Comparison of ENCODE assay signal across 1 cellular context in genomic region chr10:122931088-122931958, GRCh38.
A peak's percentile ranks its signal among the peaks of the same experiment; 100 is the strongest.
TF ChIP-seq lines count a peak whose summit lies in the region.

No MANE protein-coding gene starts in this region.

TF ChIP-seq in K562, 482 proteins besides CTCF, POLR2A, EP300 and RAD21 (continued from another document and continues in another):
- TF ChIP-seq HBP1 (CRISPR knock-in tag; IDR thresholded peaks at IDR 0.05) (no peak), ERF (CRISPR knock-in tag; IDR thresholded peaks at IDR 0.05) (no peak), ZNF232 (CRISPR knock-in tag; IDR thresholded peaks at IDR 0.05) (no peak), ZBTB9 (CRISPR knock-in tag; IDR thresholded peaks at IDR 0.05) (no peak), YBX1 (IDR thresholded peaks at IDR 0.05) (no peak), ATF7 (IDR thresholded peaks at IDR 0.05) (peak; percentile 37; the same call in 1 of the 2 replicates), ZC3H4 (CRISPR knock-in tag; IDR thresholded peaks at IDR 0.05; ENCODE audit: borderline replicate concordance) (no peak), KLF16 (IDR thresholded peaks at IDR 0.05) (peak; percentile 78), HDAC8 (tag; IDR thresholded peaks at IDR 0.05) (no peak), ZNF324 (CRISPR knock-in tag; IDR thresholded peaks at IDR 0.05) (no peak), TEAD4 (IDR thresholded peaks at IDR 0.05; ENCODE audit: low read length) (peak; percentile 85), TEAD4 (CRISPR knock-in tag; IDR thresholded peaks at IDR 0.05; ENCODE audit: borderline replicate concordance) (no peak), HDAC6 (IDR thresholded peaks at IDR 0.05; ENCODE audit: low read depth, low read length) (no peak), BDP1 (IDR thresholded peaks at IDR 0.05; ENCODE audit: insufficient read depth, insufficient read length) (no peak), ESRRA (IDR thresholded peaks at IDR 0.05; ENCODE audit: borderline replicate concordance, low read depth) (no peak), FOXA1 (IDR thresholded peaks at IDR 0.05; ENCODE audit: borderline replicate concordance) (no peak), KAT8 (IDR thresholded peaks at IDR 0.05; ENCODE audit: low read depth) (no peak), NONO (IDR thresholded peaks at IDR 0.05; ENCODE audit: low read depth in 2 of 2, low read length in 1 of 2) (no peak), TRIM24 (IDR thresholded peaks at IDR 0.05) (peak; percentile 45 to 64; a peak in 2 of 4 replicates), ZNF197 (CRISPR knock-in tag; IDR thresholded peaks at IDR 0.05; ENCODE audit: low read depth) (no peak), XRCC5 (IDR thresholded peaks at IDR 0.05; ENCODE audit: low read depth, low read length) (no peak), ILK (tag; IDR thresholded peaks at IDR 0.05; ENCODE audit: borderline replicate concordance, low read depth) (no peak), ZNF764 (CRISPR knock-in tag; IDR thresholded peaks at IDR 0.05; ENCODE audit: low read depth) (no peak), SRSF7 (optimal IDR thresholded peaks at IDR 0.05; ENCODE audit: low read depth, low read length) (no peak), ZNF717 (CRISPR knock-in tag; IDR thresholded peaks at IDR 0.05) (no peak), CCAR2 (IDR thresholded peaks at IDR 0.05; ENCODE audit: low read depth, low read length) (no peak), ZBTB1 (CRISPR knock-in tag; IDR thresholded peaks at IDR 0.05; ENCODE audit: borderline replicate concordance, low read depth) (no peak), FOXJ2 (tag; IDR thresholded peaks at IDR 0.05) (no peak), NBN (IDR thresholded peaks at IDR 0.05; ENCODE audit: low read depth) (no peak), STAG1 (CRISPR knock-in tag; IDR thresholded peaks at IDR 0.05; ENCODE audit: borderline replicate concordance) (no peak), CHAMP1 (IDR thresholded peaks at IDR 0.05) (no peak), POLR3G (IDR thresholded peaks at IDR 0.05; ENCODE audit: extremely low read depth, insufficient read length, insufficient replicate concordance) (no peak), IFI16 (CRISPR knock-in tag; IDR thresholded peaks at IDR 0.05) (no peak), DEAF1 (CRISPR knock-in tag; IDR thresholded peaks at IDR 0.05) (no peak), BCL6 (CRISPR knock-in tag; IDR thresholded peaks at IDR 0.05) (no peak), HINFP (tag; conservative IDR thresholded peaks at IDR 0.05; ENCODE audit: low read depth) (no peak), E2F3 (CRISPR knock-in tag; IDR thresholded peaks at IDR 0.05) (no peak), TCF3 (CRISPR knock-in tag; IDR thresholded peaks at IDR 0.05) (peak; percentile 83), ZNF644 (tag; IDR thresholded peaks at IDR 0.05; ENCODE audit: low read depth) (no peak; the same call in 1 of the 2 replicates), SOX6 (IDR thresholded peaks at IDR 0.05) (peak; percentile 91), DPF2 (IDR thresholded peaks at IDR 0.05) (peak; percentile 88), HNRNPK (IDR thresholded peaks at IDR 0.05; ENCODE audit: low read depth, low read length, poor library complexity, severe bottlenecking) (no peak), PATZ1 (CRISPR knock-in tag; IDR thresholded peaks at IDR 0.05; ENCODE audit: borderline replicate concordance) (no peak), ELF2 (CRISPR knock-in tag; IDR thresholded peaks at IDR 0.05) (no peak), FOXM1 (IDR thresholded peaks at IDR 0.05; ENCODE audit: low read depth) (peak; percentile 67), FOXM1 (CRISPR knock-in tag; IDR thresholded peaks at IDR 0.05; ENCODE audit: low read depth) (no peak), CBFA2T2 (conservative IDR thresholded peaks at IDR 0.05) (peak; percentile 75), NCOA1 (IDR thresholded peaks at IDR 0.05; ENCODE audit: low read depth) (no peak), XRCC3 (IDR thresholded peaks at IDR 0.05) (no peak), C11orf30 (IDR thresholded peaks at IDR 0.05; ENCODE audit: low read depth) (peak; percentile 75), ZBTB40 (IDR thresholded peaks at IDR 0.05) (0 out of 2 replicates have a peak, but pooled peaks have one; percentile 11), ZBTB40 (CRISPR knock-in tag; IDR thresholded peaks at IDR 0.05) (no peak), CBFB (CRISPR knock-in tag; IDR thresholded peaks at IDR 0.05) (no peak), RNF2 (IDR thresholded peaks at IDR 0.05) (peak; percentile 30; the same call in 1 of the 2 replicates), HCFC1 (IDR thresholded peaks at IDR 0.05; ENCODE audit: low read depth, low read length) (no peak), ZNF12 (CRISPR knock-in tag; IDR thresholded peaks at IDR 0.05) (no peak), ZBTB8A (IDR thresholded peaks at IDR 0.05; ENCODE audit: partially characterized antibody) (no peak)
